ENCODE assay signal across 17 cellular contexts in the genomic region with DNA sequence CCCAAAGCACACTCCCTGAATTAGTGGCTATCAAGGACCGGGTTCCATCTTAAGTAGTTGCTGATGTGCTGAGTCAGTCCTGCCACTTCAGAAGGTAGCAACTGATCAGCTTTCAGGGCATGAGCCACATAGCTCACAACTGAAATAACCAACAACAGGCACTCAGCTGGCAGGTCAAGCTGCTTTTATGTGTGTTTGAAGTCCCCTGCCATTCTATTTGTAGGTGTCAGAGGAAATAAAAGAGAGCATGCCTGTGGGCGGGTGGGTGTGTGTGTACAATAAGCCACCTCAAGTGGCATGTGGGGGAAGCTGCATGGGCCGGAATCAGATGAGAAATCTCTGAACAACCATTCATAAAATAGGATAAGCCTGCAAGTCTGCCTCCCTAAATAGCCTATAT.
"Had no signal": no experiment of that assay in that cellular context is flagged by ENCODE, and none has a peak within 500 bp of the region (broad histone marks: within the 10 kb centered on the region; RNA-seq: fewer than 3 reads in every experiment).

No MANE protein-coding gene starts in this region.

- DNase-seq: activated CD4-positive, alpha-beta T cell treated with anti-CD3 and anti-CD28 coated beads, Interleukin-2, amount 50 U/mL, for 1 hour; activated CD8-positive, alpha-beta memory T cell treated with anti-CD3 and anti-CD28 coated beads for 24 hours; activated naive CD8-positive, alpha-beta T cell treated with anti-CD3 and anti-CD28 coated beads for 36 hours; cerebellar nuclear complex; effector CD8-positive, alpha-beta T cell; foreskin melanocyte; mesendoderm; right cardiac atrium; stimulated activated CD4-positive, alpha-beta T cell treated with anti-CD3 and anti-CD28 coated beads, Interleukin-4, amount 100 ng/mL, for 4 hours; stimulated activated CD8-positive, alpha-beta memory T cell treated with anti-CD3 and anti-CD28 coated beads, Interleukin-4, amount 100 ng/mL, for 48 hours; stimulated activated naive CD8-positive, alpha-beta T cell treated with anti-CD3 and anti-CD28 coated beads, Interleukin-15, Interleukin-2, amounts not matched to agents 100 U/mL and 50 U/mL, for 24 hours had no signal

- H3K36me3 Mint-ChIP-seq: activated naive CD8-positive, alpha-beta T cell treated with anti-CD3 and anti-CD28 coated beads for 36 hours; type B pancreatic cell had no signal

- H3K4me1 ChIP-seq: prostate gland had no signal

- H3K27ac Mint-ChIP-seq: activated naive CD8-positive, alpha-beta T cell treated with anti-CD3 and anti-CD28 coated beads for 36 hours; activated T-helper 1 cell treated with anti-CD3 and anti-CD28 coated beads, Interleukin-12 subunit alpha, Interleukin-12 subunit beta, Interleukin-2, Interleukin-4 antibody, amounts not matched to agents 30 ng/mL and 10 ng/mL and 1 ng/mL, durations not matched to agents 14 hours and 24 hours and 36 hours; nephron; type B pancreatic cell had no signal

- H3K4me3 ChIP-seq: prostate gland, smooth muscle cell had no signal

- H3K9me3 Mint-ChIP-seq: activated naive CD8-positive, alpha-beta T cell treated with anti-CD3 and anti-CD28 coated beads for 36 hours; activated T-helper 1 cell treated with anti-CD3 and anti-CD28 coated beads, Interleukin-12 subunit alpha, Interleukin-12 subunit beta, Interleukin-2, Interleukin-4 antibody, amounts not matched to agents 30 ng/mL and 10 ng/mL and 1 ng/mL, durations not matched to agents 14 hours and 24 hours and 36 hours; nephron; type B pancreatic cell had no signal

- H3K4me1 Mint-ChIP-seq: activated naive CD8-positive, alpha-beta T cell treated with anti-CD3 and anti-CD28 coated beads for 36 hours had no signal

- H3K9me3 ChIP-seq: prostate gland had no signal

- H3K4me3 Mint-ChIP-seq: activated naive CD8-positive, alpha-beta T cell treated with anti-CD3 and anti-CD28 coated beads for 36 hours; activated T-helper 1 cell treated with anti-CD3 and anti-CD28 coated beads, Interleukin-12 subunit alpha, Interleukin-12 subunit beta, Interleukin-2, Interleukin-4 antibody, amounts not matched to agents 30 ng/mL and 10 ng/mL and 1 ng/mL, durations not matched to agents 14 hours and 24 hours and 36 hours; type B pancreatic cell had no signal

- H3K4me2 ChIP-seq: smooth muscle cell had no signal

- H3K27me3 Mint-ChIP-seq: type B pancreatic cell had no signal

- H3K36me3 ChIP-seq: prostate gland had no signal

- H3K27ac ChIP-seq: prostate gland had no signal

- ATAC-seq: activated CD4-positive, CD25-positive, alpha-beta regulatory T cell treated with anti-CD3 and anti-CD28 coated beads, Interleukin-2, amount 50 U/mL, for 24 hours; right cardiac atrium; stimulated activated naive CD8-positive, alpha-beta T cell treated with anti-CD3 and anti-CD28 coated beads, Interleukin-15, Interleukin-2, amounts not matched to agents 100 U/mL and 50 U/mL, for 24 hours had no signal
